Comparison of ENCODE assay signal across 1 cellular context in the genomic region with DNA sequence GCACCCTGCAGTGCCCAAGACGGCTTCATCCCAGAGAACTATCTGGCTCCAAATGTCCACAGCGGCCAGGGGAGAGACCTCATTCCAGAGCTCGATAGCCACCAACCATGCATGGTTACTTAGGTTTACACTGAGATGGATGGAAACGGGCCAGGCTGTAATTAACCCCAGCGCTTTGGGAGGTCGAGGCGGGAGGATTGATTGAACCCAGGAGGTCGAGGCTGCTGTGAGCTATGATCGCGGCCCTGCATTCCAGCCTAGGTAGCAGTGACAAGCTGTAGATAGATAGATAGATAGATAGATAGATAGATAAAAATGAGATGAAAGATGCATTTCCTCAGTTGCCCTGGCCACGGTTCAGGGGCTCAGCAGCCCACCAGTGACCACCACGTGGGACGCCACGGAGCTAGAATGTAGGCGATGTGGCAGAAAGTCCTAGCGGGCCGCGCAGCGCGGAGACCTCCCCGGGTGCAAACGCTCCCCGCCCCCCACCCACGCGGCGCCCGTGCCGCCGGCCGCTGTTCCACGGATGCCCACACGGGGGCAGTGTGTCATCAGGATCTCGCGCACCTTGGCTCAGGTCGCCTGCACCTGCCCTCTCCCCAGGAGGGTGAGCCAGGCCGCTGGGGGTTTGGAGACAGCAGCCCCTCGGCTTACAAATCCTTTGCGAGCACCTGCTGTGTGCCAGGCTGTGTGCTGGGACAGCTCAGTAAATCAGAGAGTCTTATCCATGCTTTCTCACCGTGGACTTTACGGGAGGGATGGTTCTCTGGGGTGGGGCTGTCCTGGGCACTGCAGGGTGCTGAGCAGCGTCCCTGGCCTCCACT.
A peak's percentile ranks its signal among the peaks of the same experiment; 100 is the strongest.
TF ChIP-seq lines count a peak whose summit lies in the region.

No MANE protein-coding gene starts in this region.

TF ChIP-seq in A549, 52 proteins besides CTCF, POLR2A, EP300 and RAD21:
- TF ChIP-seq, protein P1, sequence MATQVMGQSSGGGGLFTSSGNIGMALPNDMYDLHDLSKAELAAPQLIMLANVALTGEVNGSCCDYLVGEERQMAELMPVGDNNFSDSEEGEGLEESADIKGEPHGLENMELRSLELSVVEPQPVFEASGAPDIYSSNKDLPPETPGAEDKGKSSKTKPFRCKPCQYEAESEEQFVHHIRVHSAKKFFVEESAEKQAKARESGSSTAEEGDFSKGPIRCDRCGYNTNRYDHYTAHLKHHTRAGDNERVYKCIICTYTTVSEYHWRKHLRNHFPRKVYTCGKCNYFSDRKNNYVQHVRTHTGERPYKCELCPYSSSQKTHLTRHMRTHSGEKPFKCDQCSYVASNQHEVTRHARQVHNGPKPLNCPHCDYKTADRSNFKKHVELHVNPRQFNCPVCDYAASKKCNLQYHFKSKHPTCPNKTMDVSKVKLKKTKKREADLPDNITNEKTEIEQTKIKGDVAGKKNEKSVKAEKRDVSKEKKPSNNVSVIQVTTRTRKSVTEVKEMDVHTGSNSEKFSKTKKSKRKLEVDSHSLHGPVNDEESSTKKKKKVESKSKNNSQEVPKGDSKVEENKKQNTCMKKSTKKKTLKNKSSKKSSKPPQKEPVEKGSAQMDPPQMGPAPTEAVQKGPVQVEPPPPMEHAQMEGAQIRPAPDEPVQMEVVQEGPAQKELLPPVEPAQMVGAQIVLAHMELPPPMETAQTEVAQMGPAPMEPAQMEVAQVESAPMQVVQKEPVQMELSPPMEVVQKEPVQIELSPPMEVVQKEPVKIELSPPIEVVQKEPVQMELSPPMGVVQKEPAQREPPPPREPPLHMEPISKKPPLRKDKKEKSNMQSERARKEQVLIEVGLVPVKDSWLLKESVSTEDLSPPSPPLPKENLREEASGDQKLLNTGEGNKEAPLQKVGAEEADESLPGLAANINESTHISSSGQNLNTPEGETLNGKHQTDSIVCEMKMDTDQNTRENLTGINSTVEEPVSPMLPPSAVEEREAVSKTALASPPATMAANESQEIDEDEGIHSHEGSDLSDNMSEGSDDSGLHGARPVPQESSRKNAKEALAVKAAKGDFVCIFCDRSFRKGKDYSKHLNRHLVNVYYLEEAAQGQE (IDR thresholded peaks at IDR 0.05): no peak
- TF ChIP-seq, protein P2, sequence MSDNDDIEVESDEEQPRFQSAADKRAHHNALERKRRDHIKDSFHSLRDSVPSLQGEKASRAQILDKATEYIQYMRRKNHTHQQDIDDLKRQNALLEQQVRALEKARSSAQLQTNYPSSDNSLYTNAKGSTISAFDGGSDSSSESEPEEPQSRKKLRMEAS (IDR thresholded peaks at IDR 0.05): peak; percentile 63; the same call in 1 of the 2 replicates
- peak; percentile 74 for TF ChIP-seq SMC3 (IDR thresholded peaks at IDR 0.05)
- TF ChIP-seq HOXB13 (CRISPR knock-in tag; IDR thresholded peaks at IDR 0.05; ENCODE audit: low read depth): no peak
- no peak for TF ChIP-seq EHMT2 (IDR thresholded peaks at IDR 0.05; ENCODE audit: low read depth)
- TF ChIP-seq NR3C1 (IDR thresholded peaks at IDR 0.05): no peak
- no peak for TF ChIP-seq ZC3H11A (IDR thresholded peaks at IDR 0.05)
- TF ChIP-seq, protein P3, sequence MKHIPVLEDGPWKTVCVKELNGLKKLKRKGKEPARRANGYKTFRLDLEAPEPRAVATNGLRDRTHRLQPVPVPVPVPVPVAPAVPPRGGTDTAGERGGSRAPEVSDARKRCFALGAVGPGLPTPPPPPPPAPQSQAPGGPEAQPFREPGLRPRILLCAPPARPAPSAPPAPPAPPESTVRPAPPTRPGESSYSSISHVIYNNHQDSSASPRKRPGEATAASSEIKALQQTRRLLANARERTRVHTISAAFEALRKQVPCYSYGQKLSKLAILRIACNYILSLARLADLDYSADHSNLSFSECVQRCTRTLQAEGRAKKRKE (CRISPR knock-in tag; IDR thresholded peaks at IDR 0.05; ENCODE audit: low read depth): no peak
- TF ChIP-seq BHLHE40 (IDR thresholded peaks at IDR 0.05; ENCODE audit: low read depth, low read length): 0 out of 2 replicates have a peak, but pooled peaks have one; percentile 38
- no peak for TF ChIP-seq HEYL (CRISPR knock-in tag; IDR thresholded peaks at IDR 0.05)
